In the genomic region with DNA sequence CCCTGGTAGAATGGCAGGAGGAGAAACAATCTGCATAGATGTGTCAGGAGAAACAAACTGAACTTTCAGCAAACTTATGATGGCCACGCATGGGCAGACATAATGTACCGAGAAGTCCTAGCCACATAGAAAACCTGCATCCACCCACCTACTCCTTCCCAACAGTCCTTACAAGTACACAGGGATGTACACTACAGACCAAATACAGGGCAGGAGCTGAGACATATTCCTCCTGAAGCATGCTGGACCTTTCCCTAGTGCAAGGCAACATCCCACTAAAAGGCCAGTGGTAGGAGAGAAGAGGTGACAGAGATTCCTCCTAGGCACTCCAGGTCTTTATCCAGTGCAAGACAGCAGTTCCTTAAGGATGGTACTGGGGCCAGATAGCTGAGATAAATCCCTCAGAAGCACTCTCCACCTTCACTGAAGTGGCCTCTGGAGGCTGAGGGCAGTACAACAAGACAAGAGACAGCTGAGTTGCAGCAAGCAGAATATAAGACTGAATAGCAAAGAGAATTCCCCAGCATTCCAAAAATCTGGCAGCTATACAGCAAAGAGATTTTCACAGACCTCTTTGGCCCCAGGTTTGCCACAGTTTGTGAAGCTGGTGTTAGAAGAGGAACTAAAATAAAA, we compare ENCODE assay signal across 8 cellular contexts. TPM values are rescaled to one million over a fixed set of nuclear protein-coding genes. Genes with fewer than 3 reads are reported as not detected.
A peak's percentile ranks its signal among the peaks of the same experiment; 100 is the strongest.
DNase-seq lines count a peak whose midpoint lies in the region; ATAC-seq lines count a peak whose summit lies in the region.

No MANE protein-coding gene starts in this region.

- no peak overlapping the region for H2BK12ac ChIP-seq in trophoblast cell (ENCODE audit: low read length)

- no peak overlapping the region for H2BK120ac ChIP-seq in trophoblast cell (ENCODE audit: insufficient read depth, low read length, poor library complexity)

- H3K4ac ChIP-seq in trophoblast cell (ENCODE audit: low read depth, low read length), result no peak overlapping the region

- H2BK5ac ChIP-seq in trophoblast cell (ENCODE audit: low read depth, low read length, poor library complexity), result no peak overlapping the region

- ATAC-seq in GM21529 (IDR thresholded peaks at IDR 0.05; ENCODE audit: unreplicated experiment), result peak; percentile 70

- H3K27me3 ChIP-seq in trophoblast cell (ENCODE audit: insufficient read depth, low read length), result no peaks in the 10 kb centered on the region

- H3K9me3 ChIP-seq in trophoblast cell (ENCODE audit: insufficient read depth, low read depth, low read length), result no peaks in the 10 kb centered on the region

- no CpG with 5 or more reads among the region's 2 CpGs for WGBS in trophoblast cell (ENCODE audit: extremely low coverage, insufficient coverage, insufficient read length)

- no peak overlapping the region for H4K12ac ChIP-seq in trophoblast cell (ENCODE audit: low read depth, low read length)

- H3K23ac ChIP-seq in trophoblast cell (ENCODE audit: low read length), result no peak overlapping the region

- no peak overlapping the region for H4K91ac ChIP-seq in trophoblast cell (ENCODE audit: low read depth, low read length)

- H3K79me1 ChIP-seq in trophoblast cell (ENCODE audit: low read length), result no peaks in the 10 kb centered on the region

- no peak overlapping the region for H3K4me3 ChIP-seq in trophoblast cell (ENCODE audit: low read depth, low read length)

- no peaks in the 10 kb centered on the region for H3K79me2 ChIP-seq in trophoblast cell (ENCODE audit: control insufficient read depth, insufficient read depth, low read length, poor library complexity)

- no peak overlapping the region for H2AK5ac ChIP-seq in trophoblast cell (ENCODE audit: low read length)

- H3K4me2 ChIP-seq in trophoblast cell (ENCODE audit: low read length), result no peak overlapping the region

- H2AFZ ChIP-seq in trophoblast cell (ENCODE audit: insufficient read depth, low read length, poor library complexity), result no peak overlapping the region

- no peak overlapping the region for H3K9ac ChIP-seq in trophoblast cell (ENCODE audit: low read length)

- H3K18ac ChIP-seq in trophoblast cell (ENCODE audit: low read length), result no peak overlapping the region

- H4K8ac ChIP-seq in trophoblast cell (ENCODE audit: low read depth, low read length), result no peak overlapping the region

- no peak overlapping the region for H3K27ac ChIP-seq in trophoblast cell (ENCODE audit: low read depth, low read length)

- no peak overlapping the region for H3K14ac ChIP-seq in trophoblast cell (ENCODE audit: low read length)

- H3K4me1 ChIP-seq in trophoblast cell (ENCODE audit: control insufficient read depth in 1 of 2, insufficient read depth in 2 of 2, low read length in 2 of 2), result no peaks in the 10 kb centered on the region

- DNase-seq in NCI-H524 treated with DMSO at 0.1 percent for 48 hours (lab: John Stamatoyannopoulos, UW), result peak; percentile 28
- peak; percentile 65 for DNase-seq in fibroblast of gingiva (ENCODE audit: low read depth)
- DNase-seq in trophoblast cell, result peak; percentile 5 to 16
- no peak for DNase-seq in nucleus accumbens (lab: John Stamatoyannopoulos, UW)
- DNase-seq in stimulated activated CD4-positive, alpha-beta T cell treated with anti-CD3 and anti-CD28 coated beads, Interleukin-4, amount 100 ng/mL, for 4 hours, result no peak
- DNase-seq in NCI-H345 treated with DMSO at 0.1 percent for 48 hours (lab: John Stamatoyannopoulos, UW; ENCODE audit: unreplicated experiment), result no peak
- no peak for DNase-seq in inferior parietal cortex (ENCODE audit: extremely low spot score)

- H3K36me3 ChIP-seq in trophoblast cell (ENCODE audit: control insufficient read depth in 1 of 2, insufficient read depth in 2 of 2, low read length in 2 of 2), result no peaks in the 10 kb centered on the region

RNA-seq across cellular contexts. Expression of a gene that starts 18.3 kb away (rescaled TPM):
- 4.2 and 4.9 TPM in 2 replicates for polyA plus RNA-seq in trophoblast cell (2013)

Comparison
In these comparisons a context has a peak if more than half of its experiments do, and no peak if none do; other contexts are left out.
1. DNase-seq: peak in NCI-H524 treated with DMSO at 0.1 percent for 48 hours (single experiment), fibroblast of gingiva (single experiment) and trophoblast cell (2 of 2); none in nucleus accumbens (0 of 56), stimulated activated CD4-positive, alpha-beta T cell treated with anti-CD3 and anti-CD28 coated beads, Interleukin-4, amount 100 ng/mL, for 4 hours (0 of 2), NCI-H345 treated with DMSO at 0.1 percent for 48 hours (single experiment) and inferior parietal cortex (single experiment).